In genomic region chr11:96323643-96323985, GRCh38 we compare ENCODE assay signal across 19 cellular contexts.
"Had no signal": no experiment of that assay in that cellular context is flagged by ENCODE, and none has a peak within 500 bp of the region (broad histone marks: within the 10 kb centered on the region; RNA-seq: fewer than 3 reads in every experiment).

No MANE protein-coding gene starts in this region.

- H3K9me3 ChIP-seq: right atrium auricular region, upper lobe of right lung had no signal

- H3K9me3 Mint-ChIP-seq: activated CD4-positive, alpha-beta memory T cell treated with anti-CD3 and anti-CD28 coated beads, Interleukin-2, amount 10 ng/mL, durations not matched to agents 7 days and 5 days; activated naive CD8-positive, alpha-beta T cell treated with anti-CD3 and anti-CD28 coated beads, Interleukin-2, amount 10 ng/mL, durations not matched to agents 7 days and 5 days; dendritic cell treated with granulocyte-macrophage colony-stimulating factor and Interleukin-4, amounts not matched to agents 40 ng/mL and 50 ng/mL, for 4 days; effector memory CD8-positive, alpha-beta T cell; natural killer cell had no signal

- H3K27me3 Mint-ChIP-seq: activated CD4-positive, alpha-beta memory T cell treated with anti-CD3 and anti-CD28 coated beads, Interleukin-2, amount 10 ng/mL, durations not matched to agents 7 days and 5 days; activated naive CD8-positive, alpha-beta T cell treated with anti-CD3 and anti-CD28 coated beads, Interleukin-2, amount 10 ng/mL, durations not matched to agents 7 days and 5 days; dendritic cell treated with granulocyte-macrophage colony-stimulating factor and Interleukin-4, amounts not matched to agents 40 ng/mL and 50 ng/mL, for 4 days; effector memory CD8-positive, alpha-beta T cell had no signal

- DNase-seq: activated CD4-positive, alpha-beta memory T cell treated with anti-CD3 and anti-CD28 coated beads, Interleukin-2, amount 10 ng/mL, durations not matched to agents 7 days and 5 days; activated CD4-positive, alpha-beta T cell treated with anti-CD3 and anti-CD28 coated beads for 4 hours; activated naive CD8-positive, alpha-beta T cell treated with anti-CD3 and anti-CD28 coated beads, Interleukin-2, amount 10 ng/mL, durations not matched to agents 7 days and 5 days; activated T-cell treated with anti-CD3 and anti-CD28 coated beads, Interleukin-2, amount 50 U/mL, for 48 hours; cerebellar nuclear complex; effector memory CD8-positive, alpha-beta T cell; foreskin keratinocyte; head of caudate nucleus; left cardiac atrium; natural killer cell; small intestine; stimulated activated CD4-positive, alpha-beta T cell treated with anti-CD3 and anti-CD28 coated beads, Interleukin-4, amount 100 ng/mL, for 4 hours; stimulated activated CD8-positive, alpha-beta memory T cell treated with anti-CD3 and anti-CD28 coated beads, Interleukin-4, amount 100 ng/mL, for 48 hours; stimulated activated naive CD4-positive, alpha-beta T cell treated with Interleukin-2 at 50 U/mL for 16 hours; upper lobe of right lung; WERI-Rb-1 had no signal

- H3K4me3 Mint-ChIP-seq: activated CD4-positive, alpha-beta memory T cell treated with anti-CD3 and anti-CD28 coated beads, Interleukin-2, amount 10 ng/mL, durations not matched to agents 7 days and 5 days; activated naive CD8-positive, alpha-beta T cell treated with anti-CD3 and anti-CD28 coated beads, Interleukin-2, amount 10 ng/mL, durations not matched to agents 7 days and 5 days; dendritic cell treated with granulocyte-macrophage colony-stimulating factor and Interleukin-4, amounts not matched to agents 40 ng/mL and 50 ng/mL, for 4 days; effector memory CD8-positive, alpha-beta T cell; natural killer cell had no signal

- H3K4me3 ChIP-seq: lung, right atrium auricular region, upper lobe of right lung had no signal

- ATAC-seq: effector memory CD8-positive, alpha-beta T cell; foreskin keratinocyte; left cardiac atrium; natural killer cell; upper lobe of right lung had no signal

- H3K36me3 ChIP-seq: right atrium auricular region, upper lobe of right lung had no signal

- H3K36me3 Mint-ChIP-seq: natural killer cell had no signal

- H3K27me3 ChIP-seq: foreskin keratinocyte, right atrium auricular region, upper lobe of right lung had no signal

- H3K27ac ChIP-seq: foreskin keratinocyte, upper lobe of right lung, WERI-Rb-1 had no signal

- H3K27ac Mint-ChIP-seq: activated CD4-positive, alpha-beta memory T cell treated with anti-CD3 and anti-CD28 coated beads, Interleukin-2, amount 10 ng/mL, durations not matched to agents 7 days and 5 days; activated naive CD8-positive, alpha-beta T cell treated with anti-CD3 and anti-CD28 coated beads, Interleukin-2, amount 10 ng/mL, durations not matched to agents 7 days and 5 days; dendritic cell treated with granulocyte-macrophage colony-stimulating factor and Interleukin-4, amounts not matched to agents 40 ng/mL and 50 ng/mL, for 4 days; effector memory CD8-positive, alpha-beta T cell; natural killer cell had no signal
